In genomic region chr2:105327690-105328089, GRCh38 we compare ENCODE assay signal across 9 cellular contexts. TPM values are rescaled to one million over a fixed set of nuclear protein-coding genes. Genes with fewer than 3 reads are reported as not detected.
A peak's percentile ranks its signal among the peaks of the same experiment; 100 is the strongest.
DNase-seq lines count a peak whose midpoint lies in the region; ATAC-seq and TF ChIP-seq lines count a peak whose summit lies in the region.
"Had no signal": no experiment of that assay in that cellular context is flagged by ENCODE, and none has a peak within 500 bp of the region (broad histone marks: within the 10 kb centered on the region; RNA-seq: fewer than 3 reads in every experiment).

No MANE protein-coding gene starts in this region.

- H4K20me1 ChIP-seq in DOHH2 (ENCODE audit: control insufficient read depth, insufficient read depth, low read depth, low read length) (peaks cover 12% of the 10 kb centered on the region; the same call in 1 of the 2 replicates), OCI-LY1 (ENCODE audit: insufficient read depth, low read length) (no peaks in the 10 kb centered on the region)

- DNase-seq in chondrocyte (ENCODE audit: low spot score) (no peak), left ventricle myocardium inferior (no peak), sciatic nerve (ENCODE audit: low spot score) (no peak)

- intact Hi-C loops in left ventricle myocardium inferior (cut with micrococcal nuclease) (no loop called here), sciatic nerve (cut with DNase I) (no loop called here)

- no peaks in the 10 kb centered on the region for H3K36me3 Mint-ChIP-seq in chondrocyte (ENCODE audit: low read depth)

- H2AFZ ChIP-seq in OCI-LY1 (ENCODE audit: low read length): no peak overlapping the region

- H3K9me3 Mint-ChIP-seq in chondrocyte (ENCODE audit: low read depth): no peaks in the 10 kb centered on the region

- H3K27ac Mint-ChIP-seq in chondrocyte (ENCODE audit: unreplicated experiment): peak overlapping the region; percentile 29

- H3K4me1 Mint-ChIP-seq in chondrocyte (ENCODE audit: low read depth): peaks cover 61% of the 10 kb centered on the region

- no peak overlapping the region for H3K4me3 Mint-ChIP-seq in chondrocyte (ENCODE audit: unreplicated experiment)

- no peak for TF ChIP-seq CTCF in DOHH2 (IDR thresholded peaks at IDR 0.05; ENCODE audit: low read depth, low read length, poor library complexity, severe bottlenecking)
- TF ChIP-seq CTCF in OCI-LY1 (IDR thresholded peaks at IDR 0.05; ENCODE audit: low read length): no peak
- no peak for TF ChIP-seq CTCF in chondrocyte (IDR thresholded peaks at IDR 0.05)
- TF ChIP-seq CTCF in left ventricle myocardium inferior (IDR thresholded peaks at IDR 0.05; ENCODE audit: borderline replicate concordance): no peak

- no peaks in the 10 kb centered on the region for H3K27me3 Mint-ChIP-seq in chondrocyte (ENCODE audit: low read depth)

- ATAC-seq in GM19035 (IDR thresholded peaks at IDR 0.05; ENCODE audit: unreplicated experiment) (no peak), GM19397 (IDR thresholded peaks at IDR 0.05; ENCODE audit: unreplicated experiment) (no peak), sciatic nerve (no peak)

- no peak overlapping the region; the same call in 1 of the 2 replicates for H3K9ac ChIP-seq in OCI-LY1 (ENCODE audit: low read length)
- no peak overlapping the region for H3K9ac ChIP-seq in rectal smooth muscle tissue (ENCODE audit: low read length)
- H3K9ac ChIP-seq: parathyroid adenoma had no signal

- peaks cover 54% of the 10 kb centered on the region for H3K4me1 ChIP-seq in DOHH2 (ENCODE audit: control insufficient read depth, low read length)
- H3K4me1 ChIP-seq in OCI-LY1 (ENCODE audit: insufficient read depth, low read length, severe bottlenecking): peaks cover 39% of the 10 kb centered on the region
- peaks cover 8% of the 10 kb centered on the region for H3K4me1 ChIP-seq in rectal smooth muscle tissue (ENCODE audit: control insufficient read depth, insufficient read depth, low read length)
- H3K4me1 ChIP-seq in left ventricle myocardium inferior: peaks cover 32% of the 10 kb centered on the region

- H3K27me3 ChIP-seq in DOHH2 (ENCODE audit: control insufficient read depth, low read length): no peaks in the 10 kb centered on the region
- no peaks in the 10 kb centered on the region for H3K27me3 ChIP-seq in OCI-LY1 (ENCODE audit: insufficient read depth, low read length)
- H3K27me3 ChIP-seq in rectal smooth muscle tissue (ENCODE audit: control insufficient read depth, insufficient read depth, low read length): no peaks in the 10 kb centered on the region
- H3K27me3 ChIP-seq in left ventricle myocardium inferior (ENCODE audit: low read depth): no peaks in the 10 kb centered on the region

- H3K4me3 ChIP-seq in DOHH2 (ENCODE audit: low read length) (peak overlapping the region; percentile 93), OCI-LY1 (ENCODE audit: low read depth, low read length, poor library complexity, severe bottlenecking) (no peak overlapping the region), rectal smooth muscle tissue (ENCODE audit: low read length) (peak overlapping the region; percentile 16), left ventricle myocardium inferior (no peak overlapping the region)

- H3K36me3 ChIP-seq in DOHH2 (ENCODE audit: control insufficient read depth, low read length) (peaks cover 52% of the 10 kb centered on the region), OCI-LY1 (ENCODE audit: insufficient read depth, low read length) (peaks cover 28% of the 10 kb centered on the region; the same call in 1 of the 2 replicates), rectal smooth muscle tissue (ENCODE audit: control insufficient read depth, insufficient read depth, low read length) (no peaks in the 10 kb centered on the region), left ventricle myocardium inferior (no peaks in the 10 kb centered on the region)

- H3K79me2 ChIP-seq in DOHH2 (ENCODE audit: control insufficient read depth, low read length) (peaks cover 74% of the 10 kb centered on the region), OCI-LY1 (ENCODE audit: insufficient read depth, low read length) (peaks cover 62% of the 10 kb centered on the region)

- H3K4me2 ChIP-seq in DOHH2 (ENCODE audit: low read length) (peak overlapping the region; percentile 75), OCI-LY1 (ENCODE audit: low read length) (peak overlapping the region; percentile 82)

- H3F3A ChIP-seq in DOHH2 (ENCODE audit: control insufficient read depth, insufficient read depth) (peaks cover 10% of the 10 kb centered on the region), OCI-LY1 (ENCODE audit: insufficient read depth, low read length) (0 out of 2 replicates have a peak, but pooled peaks cover 4% of the 10 kb centered on the region)

- H3K9me3 ChIP-seq in DOHH2 (ENCODE audit: control insufficient read depth, insufficient read depth, low read length): no peaks in the 10 kb centered on the region
- H3K9me3 ChIP-seq in OCI-LY1 (ENCODE audit: low read length): no peaks in the 10 kb centered on the region
- H3K9me3 ChIP-seq in left ventricle myocardium inferior (replicated peaks): no peaks in the 10 kb centered on the region

- H3K27ac ChIP-seq in DOHH2 (ENCODE audit: low read depth, low read length) (no peak overlapping the region), OCI-LY1 (ENCODE audit: low read depth, low read length, poor library complexity, severe bottlenecking) (no peak overlapping the region), rectal smooth muscle tissue (ENCODE audit: low read depth, low read length) (no peak overlapping the region), left ventricle myocardium inferior (replicated peaks) (no peak overlapping the region)

- H3K9me2 ChIP-seq in DOHH2 (replicated peaks; ENCODE audit: control insufficient read depth, low read length) (no peaks in the 10 kb centered on the region), OCI-LY1 (ENCODE audit: low read depth, low read length) (no peaks in the 10 kb centered on the region)

RNA-seq across cellular contexts. Expression of gene TGFBRAP1, which starts 1.8 kb away (rescaled TPM):
- total RNA-seq in chondrocyte: 18.3 to 21.4 TPM (median 18.5 TPM) in 3 replicates
- 9.7 TPM for total RNA-seq in left ventricle myocardium inferior
- 20.6 TPM for total RNA-seq in sciatic nerve

RNA-seq across cellular contexts. Expression of gene C2orf49, which starts 9.7 kb away (rescaled TPM):
- total RNA-seq in chondrocyte (14.9 to 15.3 TPM (median 14.9 TPM) in 3 replicates), left ventricle myocardium inferior (22.7 TPM), sciatic nerve (30.6 TPM)

Comparison
In these comparisons a context has a peak if more than half of its experiments do, and no peak if none do; other contexts are left out.
1. H3K4me3 ChIP-seq: peak in DOHH2 (single experiment) and rectal smooth muscle tissue (single experiment); none in OCI-LY1 (single experiment) and left ventricle myocardium inferior (single experiment).